13 cellular contexts compared by ENCODE assay signal in the genomic region with DNA sequence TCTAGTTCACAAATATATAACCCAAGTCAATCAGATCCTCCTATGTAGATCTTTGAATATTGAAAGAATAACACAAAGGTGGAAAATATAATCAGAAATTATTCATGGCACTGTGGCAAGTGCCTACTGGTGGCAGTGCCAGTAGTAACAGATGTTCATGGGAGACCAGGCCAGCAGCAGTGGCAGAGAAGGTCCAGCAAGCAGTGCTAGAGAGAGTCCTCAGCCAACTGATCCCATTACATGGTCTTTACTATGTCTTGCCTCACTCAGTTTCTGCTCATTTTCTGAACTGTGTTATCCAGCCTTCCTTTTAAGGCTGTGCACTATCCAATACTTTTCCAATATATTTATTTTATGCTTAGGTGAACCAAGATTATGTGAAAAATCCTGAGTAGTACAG.
DNase-seq lines count a peak whose midpoint lies in the region; ATAC-seq, FAIRE-seq and TF ChIP-seq lines count a peak whose summit lies in the region.
"Had no signal": no experiment of that assay in that cellular context is flagged by ENCODE, and none has a peak within 500 bp of the region (broad histone marks: within the 10 kb centered on the region; RNA-seq: fewer than 3 reads in every experiment).

No MANE protein-coding gene starts in this region.

- no peak for ATAC-seq in stimulated activated naive CD8-positive, alpha-beta T cell treated with anti-CD3 and anti-CD28 coated beads, Interleukin-15, Interleukin-2, amounts not matched to agents 100 U/mL and 50 U/mL, for 24 hours
- no peak for ATAC-seq in HG03159 (IDR thresholded peaks at IDR 0.05; ENCODE audit: unreplicated experiment)
- ATAC-seq: K562 had no signal

- CTCF ChIA-PET in mammary epithelial cell (lab: Charles Lee; ENCODE audit: low non-redundant PET): interaction anchor here (0.6 kb wide), 1 partner anchor 32 kb away, joined by 3 read pairs; no protein-coding TSS in a partner anchor

- no TSS peak for BruUV-seq in mammary epithelial cell (replicated peaks; lab: Mats Ljungman, UMichigan)

- peaks cover 54% of the 10 kb centered on the region for H3K4me1 ChIP-seq in mammary epithelial cell (ENCODE audit: insufficient read depth, low read length)
- H3K4me1 ChIP-seq in kidney (ENCODE audit: control insufficient read depth in 1 of 2, insufficient read depth in 1 of 2, low read depth in 1 of 2, low read length in 2 of 2): peaks cover 25 to 30% of the 10 kb centered on the region in 2 donors
- peaks cover 59% of the 10 kb centered on the region for H3K4me1 ChIP-seq in suprapubic skin

- H2AFZ ChIP-seq in mammary epithelial cell (ENCODE audit: low read depth, low read length): no peak overlapping the region

- DNase-seq in MG63 (peak; percentile 56), mammary epithelial cell (no peak), kidney (no peak), suprapubic skin (ENCODE audit: low spot score in 2 of 2) (no peak), ureter (ENCODE audit: low spot score) (no peak), HT-29 (ENCODE audit: low spot score) (no peak)
- DNase-seq in stimulated activated naive CD8-positive, alpha-beta T cell treated with anti-CD3 and anti-CD28 coated beads, Interleukin-15, Interleukin-2, amounts not matched to agents 100 U/mL and 50 U/mL, for 24 hours: no peak
- DNase-seq: activated naive CD8-positive, alpha-beta T cell treated with anti-CD3 and anti-CD28 coated beads for 36 hours; DND-41; NCI-H2227 treated with DMSO at 0.1 percent for 48 hours; small intestine had no signal

- H3K27ac ChIP-seq in mammary epithelial cell (ENCODE audit: insufficient read depth, low read depth, low read length) (peak overlapping the region; percentile 70), kidney (ENCODE audit: low read depth in 2 of 2, low read length in 2 of 2) (peak overlapping the region; percentile 79 to 89), suprapubic skin (peak overlapping the region; percentile 80)

- H3K36me3 ChIP-seq in MG63 (peaks cover 18% of the 10 kb centered on the region), mammary epithelial cell (ENCODE audit: insufficient read depth, low read length) (no peaks in the 10 kb centered on the region), kidney (ENCODE audit: control insufficient read depth in 1 of 2, insufficient read depth in 2 of 2, low read length in 2 of 2) (no peaks in the 10 kb centered on the region), suprapubic skin (no peaks in the 10 kb centered on the region)

- no peak for TF ChIP-seq POLR2A in suprapubic skin (IDR thresholded peaks at IDR 0.05)

- H3K79me2 ChIP-seq in mammary epithelial cell (ENCODE audit: insufficient read depth, low read length): peaks cover 49% of the 10 kb centered on the region

- no peak for FAIRE-seq in kidney (lab: Jason Lieb, UNC)
- FAIRE-seq: K562, small intestine had no signal

- H3K4me2 ChIP-seq in mammary epithelial cell (ENCODE audit: insufficient read depth, low read depth, low read length): no peak overlapping the region

- dilution Hi-C loops in mammary epithelial cell (cut with HindIII; ENCODE audit: low sequenced_read_pairs): no loop called here

- no peak for TF ChIP-seq EP300 in suprapubic skin (IDR thresholded peaks at IDR 0.05)

- TF ChIP-seq CTCF in mammary epithelial cell (conservative IDR thresholded peaks at IDR 0.05 in 1 of 2, IDR thresholded peaks at IDR 0.05 in 1 of 2; ENCODE audit: extremely low read depth in 1 of 2, insufficient read depth in 1 of 2, low read depth in 1 of 2, low read length in 2 of 2): peak in 1 of 2 donors; percentile 19
- no peak for TF ChIP-seq CTCF in kidney (IDR thresholded peaks at IDR 0.05; ENCODE audit: borderline replicate concordance, extremely low read depth, insufficient read depth)
- no peak for TF ChIP-seq CTCF in suprapubic skin (IDR thresholded peaks at IDR 0.05)

- in situ Hi-C loops in mammary epithelial cell (cut with MboI; ENCODE audit: low sequenced_read_pairs in 2 of 2): no loop called here

- no peaks in the 10 kb centered on the region for H3K9me3 ChIP-seq in MG63
- H3K9me3 ChIP-seq in mammary epithelial cell (replicated peaks; ENCODE audit: insufficient read depth, low read length): no peaks in the 10 kb centered on the region
- H3K9me3 ChIP-seq in kidney (ENCODE audit: control insufficient read depth in 1 of 2, low read length in 2 of 2): no peaks in the 10 kb centered on the region
- H3K9me3 ChIP-seq in suprapubic skin: no peaks in the 10 kb centered on the region

- H3K9ac ChIP-seq in mammary epithelial cell (ENCODE audit: insufficient read depth, low read length): no peak overlapping the region
- H3K9ac ChIP-seq in kidney (ENCODE audit: low read length in 2 of 2): no peak overlapping the region

- H3K4me3 ChIP-seq in MG63 (no peak overlapping the region), mammary epithelial cell (replicated peaks in 1 of 3; ENCODE audit: insufficient read depth in 1 of 3, low read depth in 2 of 3, low read length in 3 of 3) (no peak overlapping the region), kidney (ENCODE audit: low read length in 2 of 2) (no peak overlapping the region), suprapubic skin (no peak overlapping the region)
- H3K4me3 ChIP-seq: K562 had no signal

- no peaks in the 10 kb centered on the region for H4K20me1 ChIP-seq in mammary epithelial cell (ENCODE audit: insufficient read depth, low read length)

- intact Hi-C loops in mammary epithelial cell (cut with micrococcal nuclease) (loop anchor here (1.0 to 2.0 kb wide), 2 partner anchors 13 to 25 kb away; no protein-coding TSS in a partner anchor), kidney (cut with DNase I) (no loop called here)

- H3K27me3 ChIP-seq in MG63: no peaks in the 10 kb centered on the region
- H3K27me3 ChIP-seq in mammary epithelial cell (ENCODE audit: insufficient read depth, low read length): no peaks in the 10 kb centered on the region
- H3K27me3 ChIP-seq in suprapubic skin: no peaks in the 10 kb centered on the region
